8 cellular contexts compared by ENCODE assay signal in genomic region chr10:98205351-98205750, GRCh38.
"Had no signal": no experiment of that assay in that cellular context is flagged by ENCODE, and none has a peak within 500 bp of the region (broad histone marks: within the 10 kb centered on the region; RNA-seq: fewer than 3 reads in every experiment).

No MANE protein-coding gene starts in this region.

- H3K4me2 ChIP-seq: GM23338 had no signal

- DNase-seq: GM23248, GOT3, H7, H9, HCEC 1CT, HFFc6 had no signal

- H2AFZ ChIP-seq: GM23248, GM23338 had no signal

- H3K4me3 ChIP-seq: GM23248, GM23338, HAP-1 had no signal

- H3K36me3 ChIP-seq: HAP-1 had no signal

- H3K9ac ChIP-seq: GM23248 had no signal

- H3K9me3 ChIP-seq: HAP-1 had no signal

- H3K27ac ChIP-seq: GM23248 had no signal
